ENCODE assay signal across 1 cellular context in the genomic region with DNA sequence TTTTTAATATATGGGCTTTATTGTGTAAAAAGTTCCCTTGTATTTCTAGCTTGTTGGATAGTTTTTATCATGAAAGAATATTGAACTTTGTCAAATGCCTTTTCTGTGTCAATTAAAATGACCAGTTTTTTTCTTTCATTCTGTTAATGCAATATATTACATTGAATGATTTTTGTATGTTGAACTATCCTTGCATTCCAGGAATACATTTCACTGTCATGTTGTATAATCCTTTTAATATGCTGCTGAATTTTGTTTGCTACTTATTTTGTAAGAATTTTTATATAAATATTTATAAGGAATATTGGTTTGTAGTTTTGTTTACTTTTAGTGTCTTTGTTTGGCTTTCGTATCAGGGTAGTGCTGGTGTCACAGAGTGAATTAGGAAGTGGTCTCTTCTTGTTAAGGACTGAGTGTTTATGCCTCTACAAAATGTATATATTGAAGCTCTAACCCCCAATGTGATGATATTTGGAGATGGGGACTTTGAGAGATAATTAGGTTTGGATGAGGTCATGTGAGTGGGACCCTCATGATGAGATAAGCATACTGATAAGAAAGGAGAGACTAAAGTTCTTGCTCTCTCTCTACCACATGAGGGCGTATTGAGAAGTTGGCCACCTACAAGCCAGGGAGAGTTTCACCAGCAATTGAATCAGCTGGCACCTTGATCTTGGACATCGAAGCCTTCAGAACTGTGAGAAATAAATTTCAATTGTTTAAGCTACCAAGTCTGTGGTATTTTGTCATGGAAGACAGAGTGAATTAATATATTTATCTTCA.
TF ChIP-seq lines count a peak whose summit lies in the region.

No MANE protein-coding gene starts in this region.

TF ChIP-seq in HEK293, 187 proteins besides CTCF, POLR2A, EP300 and RAD21 (continued from another document):
- TF ChIP-seq, protein P1, sequence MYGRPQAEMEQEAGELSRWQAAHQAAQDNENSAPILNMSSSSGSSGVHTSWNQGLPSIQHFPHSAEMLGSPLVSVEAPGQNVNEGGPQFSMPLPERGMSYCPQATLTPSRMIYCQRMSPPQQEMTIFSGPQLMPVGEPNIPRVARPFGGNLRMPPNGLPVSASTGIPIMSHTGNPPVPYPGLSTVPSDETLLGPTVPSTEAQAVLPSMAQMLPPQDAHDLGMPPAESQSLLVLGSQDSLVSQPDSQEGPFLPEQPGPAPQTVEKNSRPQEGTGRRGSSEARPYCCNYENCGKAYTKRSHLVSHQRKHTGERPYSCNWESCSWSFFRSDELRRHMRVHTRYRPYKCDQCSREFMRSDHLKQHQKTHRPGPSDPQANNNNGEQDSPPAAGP (tag by site-specific recombination; IDR thresholded peaks at IDR 0.05) = no peak
TF ChIP-seq in HEK293: peak in this region for 1.
